ENCODE assay signal across 17 cellular contexts in genomic region chr10:131248376-131249165, GRCh38.
DNase-seq lines count a peak whose midpoint lies in the region; ATAC-seq and TF ChIP-seq lines count a peak whose summit lies in the region.
"Had no signal": no experiment of that assay in that cellular context is flagged by ENCODE, and none has a peak within 500 bp of the region (broad histone marks: within the 10 kb centered on the region; RNA-seq: fewer than 3 reads in every experiment).

No MANE protein-coding gene starts in this region.

- H3K4me1 Mint-ChIP-seq in neural progenitor cell: peaks cover 25% of the 10 kb centered on the region
- H3K4me1 Mint-ChIP-seq: CD4-positive, alpha-beta memory T cell had no signal

- H3K4me1 ChIP-seq in RWPE2 (ENCODE audit: insufficient read depth, poor library complexity, severe bottlenecking) (no peaks in the 10 kb centered on the region), neuronal stem cell (ENCODE audit: control insufficient read depth in 2 of 2, insufficient read depth in 1 of 2, low read depth in 1 of 2, low read length in 2 of 2) (peaks cover 0 to 13% of the 10 kb centered on the region in 2 donors), upper lobe of right lung (no peaks in the 10 kb centered on the region), neural progenitor cell (peaks cover 28% of the 10 kb centered on the region)

- no peak overlapping the region for H2BK5ac ChIP-seq in neuronal stem cell (ENCODE audit: low read length)

- H3K27ac ChIP-seq in RWPE2 (ENCODE audit: poor library complexity, severe bottlenecking): no peak overlapping the region
- no peak overlapping the region for H3K27ac ChIP-seq in neuronal stem cell (replicated peaks; ENCODE audit: low read length)
- H3K27ac ChIP-seq in upper lobe of right lung: no peak overlapping the region
- H3K27ac ChIP-seq in neural progenitor cell: no peak overlapping the region
- H3K27ac ChIP-seq: C4-2B had no signal

- H3K4ac ChIP-seq in neuronal stem cell (ENCODE audit: low read length): no peak overlapping the region

- H3K9ac ChIP-seq in neuronal stem cell (ENCODE audit: low read depth, low read length, poor library complexity): peak overlapping the region; percentile 10
- H3K9ac ChIP-seq in neural progenitor cell: no peak overlapping the region

- peak overlapping the region; percentile 14 for H3K14ac ChIP-seq in neuronal stem cell (ENCODE audit: low read length)

- no peak overlapping the region for H2BK120ac ChIP-seq in neuronal stem cell (ENCODE audit: low read depth, low read length)

- H3K18ac ChIP-seq in neuronal stem cell (ENCODE audit: low read length): peak overlapping the region; percentile 72

- peaks cover 7% of the 10 kb centered on the region for H3F3A ChIP-seq in neural progenitor cell (ENCODE audit: low read depth)

- ATAC-seq in RWPE2 (ENCODE audit: low read depth) (no peak), upper lobe of right lung (no peak), GM19395 (IDR thresholded peaks at IDR 0.05; ENCODE audit: unreplicated experiment) (no peak), HG02798 (IDR thresholded peaks at IDR 0.05; ENCODE audit: poor library complexity, unreplicated experiment) (no peak)
- ATAC-seq: HCT116 had no signal

- H2AK5ac ChIP-seq in neuronal stem cell (ENCODE audit: low read depth, low read length): peak overlapping the region; percentile 57

- no CpG with 5 or more reads among the region's 20 CpGs for WGBS in neuronal stem cell (ENCODE audit: extremely low coverage in 2 of 2, insufficient read length in 2 of 2, insufficient replicate concordance in 1 of 2), 2 donors

- no peak overlapping the region for H3K27ac Mint-ChIP-seq in neural progenitor cell
- H3K27ac Mint-ChIP-seq: CD4-positive, alpha-beta memory T cell had no signal

- TF ChIP-seq CTCF in RWPE2 (IDR thresholded peaks at IDR 0.05; ENCODE audit: poor library complexity, severe bottlenecking): no peak
- no peak for TF ChIP-seq CTCF in upper lobe of right lung (IDR thresholded peaks at IDR 0.05)
- no peak for TF ChIP-seq CTCF in neural progenitor cell (IDR thresholded peaks at IDR 0.05)

- no peak overlapping the region for H2BK15ac ChIP-seq in neuronal stem cell (ENCODE audit: low read length)

- no peaks in the 10 kb centered on the region for H3K79me1 ChIP-seq in neuronal stem cell (ENCODE audit: low read depth, low read length)

- H3K4me3 ChIP-seq in RWPE2 (ENCODE audit: severe bottlenecking) (no peak overlapping the region), neuronal stem cell (ENCODE audit: low read length in 2 of 2) (no peak overlapping the region), upper lobe of right lung (no peak overlapping the region), neural progenitor cell (no peak overlapping the region)

- H3K9me3 ChIP-seq in RWPE2 (ENCODE audit: severe bottlenecking) (no peaks in the 10 kb centered on the region), neuronal stem cell (replicated peaks in 1 of 2; ENCODE audit: control insufficient read depth in 2 of 2, insufficient read depth in 1 of 2, low read depth in 1 of 2, low read length in 2 of 2) (no peaks in the 10 kb centered on the region), upper lobe of right lung (no peaks in the 10 kb centered on the region), neural progenitor cell (ENCODE audit: low read depth) (no peaks in the 10 kb centered on the region)

- H3K4me2 ChIP-seq in neuronal stem cell (ENCODE audit: insufficient read depth, low read length, poor library complexity, severe bottlenecking) (no peak overlapping the region), neural progenitor cell (no peak overlapping the region)

- peak; percentile 14 for DNase-seq in activated effector memory CD4-positive, alpha-beta T cell treated with anti-CD3 and anti-CD28 coated beads, Interleukin-2, amount 50 U/mL, for 16 hours
- DNase-seq in activated effector memory CD4-positive, alpha-beta T cell treated with Interleukin-2 at 50 U/mL for 16 hours: no peak
- DNase-seq in RWPE2 (ENCODE audit: low spot score) (peak; percentile 53), neuronal stem cell (ENCODE audit: low spot score) (no peak), upper lobe of right lung (peak; percentile 54), neural progenitor cell (ENCODE audit: low spot score) (no peak)
- DNase-seq: ACHN; CD4-positive, alpha-beta memory T cell; COR-L47; DMS153; DMS79 treated with DMSO at 0.1 percent for 48 hours; EL; IMR-90 had no signal

- H3K27me3 Mint-ChIP-seq in neural progenitor cell (ENCODE audit: insufficient read depth, low read depth): peaks cover 7% of the 10 kb centered on the region

- H3K79me2 ChIP-seq in neural progenitor cell (ENCODE audit: low read depth): no peaks in the 10 kb centered on the region

- H3K9me3 Mint-ChIP-seq in neural progenitor cell: no peaks in the 10 kb centered on the region
- H3K9me3 Mint-ChIP-seq: CD4-positive, alpha-beta memory T cell had no signal

- intact Hi-C loops in upper lobe of right lung (cut with DNase I): no loop called here

- no peak overlapping the region for H3K4me3 Mint-ChIP-seq in neural progenitor cell
- H3K4me3 Mint-ChIP-seq: CD4-positive, alpha-beta memory T cell had no signal

- no peak overlapping the region for H4K91ac ChIP-seq in neuronal stem cell (ENCODE audit: low read depth, low read length, poor library complexity)

- H3K36me3 Mint-ChIP-seq in neural progenitor cell: no peaks in the 10 kb centered on the region
- H3K36me3 Mint-ChIP-seq: CD4-positive, alpha-beta memory T cell had no signal

- H2AFZ ChIP-seq in neuronal stem cell (ENCODE audit: low read length): no peak overlapping the region
- H2AFZ ChIP-seq in neural progenitor cell (replicated peaks): no peak overlapping the region

- H4K8ac ChIP-seq in neuronal stem cell (ENCODE audit: low read depth, low read length): no peak overlapping the region

- H3K36me3 ChIP-seq in RWPE2 (ENCODE audit: low read depth) (no peaks in the 10 kb centered on the region), neuronal stem cell (replicated peaks in 1 of 2; ENCODE audit: control insufficient read depth in 2 of 2, insufficient read depth in 2 of 2, low read length in 2 of 2) (no peaks in the 10 kb centered on the region), upper lobe of right lung (no peaks in the 10 kb centered on the region), neural progenitor cell (no peaks in the 10 kb centered on the region)

- H3K23ac ChIP-seq in neuronal stem cell (ENCODE audit: low read depth, low read length, poor library complexity): peak overlapping the region; percentile 28

- no peak overlapping the region for H2BK12ac ChIP-seq in neuronal stem cell (ENCODE audit: low read length)

- H4K20me1 ChIP-seq in neural progenitor cell (ENCODE audit: low read depth): no peaks in the 10 kb centered on the region

- no peaks in the 10 kb centered on the region for H3K27me3 ChIP-seq in RWPE2 (ENCODE audit: insufficient read depth, poor library complexity, severe bottlenecking)
- no peaks in the 10 kb centered on the region for H3K27me3 ChIP-seq in neuronal stem cell (ENCODE audit: control insufficient read depth in 3 of 3, insufficient read depth in 3 of 3, low read depth in 1 of 3, low read length in 3 of 3)
- peaks cover 28% of the 10 kb centered on the region for H3K27me3 ChIP-seq in upper lobe of right lung
- H3K27me3 ChIP-seq in neural progenitor cell: no peaks in the 10 kb centered on the region

Comparison
In these comparisons a context has a peak if more than half of its experiments do, and no peak if none do; other contexts are left out.
1. DNase-seq: peak in activated effector memory CD4-positive, alpha-beta T cell treated with anti-CD3 and anti-CD28 coated beads, Interleukin-2, amount 50 U/mL, for 16 hours (single experiment), RWPE2 (single experiment) and upper lobe of right lung (single experiment); none in activated effector memory CD4-positive, alpha-beta T cell treated with Interleukin-2 at 50 U/mL for 16 hours (single experiment), neuronal stem cell (single experiment) and neural progenitor cell (single experiment).